17 cellular contexts compared by ENCODE assay signal in genomic region chr17:44397479-44398440, GRCh38. TPM values are rescaled to one million over a fixed set of nuclear protein-coding genes. Genes with fewer than 3 reads are reported as not detected.
A peak's percentile ranks its signal among the peaks of the same experiment; 100 is the strongest.
DNase-seq lines count a peak whose midpoint lies in the region; ATAC-seq and TF ChIP-seq lines count a peak whose summit lies in the region.
"Had no signal": no experiment of that assay in that cellular context is flagged by ENCODE, and none has a peak within 500 bp of the region (broad histone marks: within the 10 kb centered on the region; RNA-seq: fewer than 3 reads in every experiment).

No MANE protein-coding gene starts in this region.

- H3K36me3 ChIP-seq in neuronal stem cell (replicated peaks in 1 of 2; ENCODE audit: control insufficient read depth in 2 of 2, insufficient read depth in 2 of 2, low read length in 2 of 2) (peaks cover 43 to 79% of the 10 kb centered on the region in 2 donors), gastrocnemius medialis (peaks cover 0 to 47% of the 10 kb centered on the region in 2 donors)

- H4K8ac ChIP-seq in neuronal stem cell (ENCODE audit: low read depth, low read length): peak overlapping the region; percentile 29

- no peak overlapping the region for H3K4ac ChIP-seq in neuronal stem cell (ENCODE audit: low read length)

- H2BK5ac ChIP-seq in neuronal stem cell (ENCODE audit: low read length): no peak overlapping the region

- H3K23ac ChIP-seq in neuronal stem cell (ENCODE audit: low read depth, low read length, poor library complexity): peak overlapping the region; percentile 68

- TF ChIP-seq CTCF in activated CD8-positive, alpha-beta T cell treated with anti-CD3 and anti-CD28 coated beads for 36 hours (IDR thresholded peaks at IDR 0.05): no peak
- TF ChIP-seq CTCF in Calu3 (IDR thresholded peaks at IDR 0.05; ENCODE audit: unreplicated experiment): no peak
- TF ChIP-seq CTCF in choroid plexus epithelial cell (conservative IDR thresholded peaks at IDR 0.05; ENCODE audit: low read depth, low read length): no peak
- no peak for TF ChIP-seq CTCF in gastrocnemius medialis (IDR thresholded peaks at IDR 0.05 in 4 of 5, conservative IDR thresholded peaks at IDR 0.05 in 1 of 5)

- no peaks in the 10 kb centered on the region for H3K9me3 ChIP-seq in neuronal stem cell (replicated peaks in 1 of 2; ENCODE audit: control insufficient read depth in 2 of 2, insufficient read depth in 1 of 2, low read depth in 1 of 2, low read length in 2 of 2)
- H3K9me3 ChIP-seq in gastrocnemius medialis: no peaks in the 10 kb centered on the region
- H3K9me3 ChIP-seq: Peyer's patch had no signal

- intact Hi-C loops in activated CD8-positive, alpha-beta T cell treated with anti-CD3 and anti-CD28 coated beads for 36 hours (cut with micrococcal nuclease): no loop called here
- intact Hi-C loops in Calu3 (cut with micrococcal nuclease; ENCODE audit: unreplicated experiment): no loop called here
- intact Hi-C loops in gastrocnemius medialis (cut with DNase I; ENCODE audit: low total_unique reads): no loop called here

- in situ Hi-C loops in gastrocnemius medialis (cut with MboI; ENCODE audit: low sequenced_read_pairs in 4 of 4): no loop called here

- ATAC-seq in activated CD8-positive, alpha-beta T cell treated with anti-CD3 and anti-CD28 coated beads, Interleukin-2, amount 10 ng/mL, durations not matched to agents 7 days and 5 days: no peak
- no peak for ATAC-seq in activated CD8-positive, alpha-beta T cell treated with anti-CD3 and anti-CD28 coated beads for 36 hours
- ATAC-seq in gastrocnemius medialis: no peak

- no peak overlapping the region for H2BK15ac ChIP-seq in neuronal stem cell (ENCODE audit: low read length)

- no peak overlapping the region for H4K91ac ChIP-seq in neuronal stem cell (ENCODE audit: low read depth, low read length, poor library complexity)

- H3K4me3 Mint-ChIP-seq in activated CD8-positive, alpha-beta T cell treated with anti-CD3 and anti-CD28 coated beads, Interleukin-2, amount 10 ng/mL, durations not matched to agents 7 days and 5 days: no peak overlapping the region
- no peak overlapping the region for H3K4me3 Mint-ChIP-seq in activated CD8-positive, alpha-beta T cell treated with anti-CD3 and anti-CD28 coated beads for 36 hours
- no peak overlapping the region for H3K4me3 Mint-ChIP-seq in Calu3 (ENCODE audit: low read depth, unreplicated experiment)

- CTCF ChIA-PET in activated CD8-positive, alpha-beta T cell treated with anti-CD3 and anti-CD28 coated beads, Interleukin-2, amount 10 ng/mL, durations not matched to agents 7 days and 5 days (lab: Charles Lee): interaction anchor here (1.1 to 1.8 kb wide), 2 partner anchors 126 kb away, joined by 3 to 7 read pairs; no protein-coding TSS in a partner anchor
- CTCF ChIA-PET in activated CD8-positive, alpha-beta T cell treated with anti-CD3 and anti-CD28 coated beads for 36 hours (lab: Charles Lee): interaction anchor here (1.0 to 1.6 kb wide), 4 partner anchors 12 to 126 kb away, joined by 4 to 5 read pairs (median 4); partner anchors contain the start of gene FAM171A2
- CTCF ChIA-PET in Calu3 (lab: Charles Lee): interaction anchor here (0.7 to 0.8 kb wide), 2 partner anchors 48 to 126 kb away, joined by 3 to 4 read pairs; no protein-coding TSS in a partner anchor

- H3K9me3 Mint-ChIP-seq in activated CD8-positive, alpha-beta T cell treated with anti-CD3 and anti-CD28 coated beads, Interleukin-2, amount 10 ng/mL, durations not matched to agents 7 days and 5 days (ENCODE audit: insufficient read depth): no peaks in the 10 kb centered on the region
- H3K9me3 Mint-ChIP-seq in activated CD8-positive, alpha-beta T cell treated with anti-CD3 and anti-CD28 coated beads for 36 hours: no peaks in the 10 kb centered on the region
- H3K9me3 Mint-ChIP-seq in Calu3 (ENCODE audit: low read depth, unreplicated experiment): no peaks in the 10 kb centered on the region

- H3K27ac ChIP-seq in neuronal stem cell (replicated peaks; ENCODE audit: low read length) (no peak overlapping the region), gastrocnemius medialis (no peak overlapping the region)
- H3K27ac ChIP-seq: 22Rv1, Peyer's patch had no signal

- TF ChIP-seq POLR2A in gastrocnemius medialis (IDR thresholded peaks at IDR 0.05): no peak

- DNase-seq in activated CD8-positive, alpha-beta T cell treated with anti-CD3 and anti-CD28 coated beads, Interleukin-2, amount 10 ng/mL, durations not matched to agents 7 days and 5 days: no peak
- no peak for DNase-seq in activated CD8-positive, alpha-beta T cell treated with anti-CD3 and anti-CD28 coated beads for 36 hours
- DNase-seq in Calu3: no peak
- DNase-seq in choroid plexus epithelial cell (ENCODE audit: low read depth): peak; percentile 29
- DNase-seq in neuronal stem cell (ENCODE audit: low spot score): no peak
- DNase-seq in T1000 (lab: John Stamatoyannopoulos, UW): no peak
- no peak for DNase-seq in NCI-H1092 (lab: John Stamatoyannopoulos, UW)
- DNase-seq in gastrocnemius medialis: no peak
- DNase-seq: GOT3, Karpas-422, MM.1S, NCI-H187 treated with DMSO at 0.1 percent for 48 hours, NCI-H2171, NCI-H774, Peyer's patch, SHP77 treated with DMSO at 0.1 percent for 48 hours had no signal

- no peak overlapping the region for H2AK5ac ChIP-seq in neuronal stem cell (ENCODE audit: low read depth, low read length)

- POLR2A ChIA-PET in activated CD8-positive, alpha-beta T cell treated with anti-CD3 and anti-CD28 coated beads, Interleukin-2, amount 10 ng/mL, durations not matched to agents 7 days and 5 days (lab: Charles Lee): no interaction called here
- POLR2A ChIA-PET in activated CD8-positive, alpha-beta T cell treated with anti-CD3 and anti-CD28 coated beads for 36 hours (lab: Charles Lee): no interaction called here

- no peak overlapping the region for H3K18ac ChIP-seq in neuronal stem cell (ENCODE audit: low read length)

- peaks cover 39% of the 10 kb centered on the region for H3K36me3 Mint-ChIP-seq in activated CD8-positive, alpha-beta T cell treated with anti-CD3 and anti-CD28 coated beads, Interleukin-2, amount 10 ng/mL, durations not matched to agents 7 days and 5 days (ENCODE audit: low read depth)
- H3K36me3 Mint-ChIP-seq in activated CD8-positive, alpha-beta T cell treated with anti-CD3 and anti-CD28 coated beads for 36 hours (ENCODE audit: low read depth): peaks cover 28% of the 10 kb centered on the region
- peaks cover 40% of the 10 kb centered on the region for H3K36me3 Mint-ChIP-seq in Calu3 (ENCODE audit: insufficient read depth, unreplicated experiment)

- H3K27me3 ChIP-seq in neuronal stem cell (ENCODE audit: control insufficient read depth in 3 of 3, insufficient read depth in 3 of 3, low read depth in 1 of 3, low read length in 3 of 3): no peaks in the 10 kb centered on the region
- H3K27me3 ChIP-seq in gastrocnemius medialis: no peaks in the 10 kb centered on the region
- H3K27me3 ChIP-seq: Peyer's patch had no signal

- no CpG with 5 or more reads among the region's 8 CpGs for WGBS in neuronal stem cell (ENCODE audit: extremely low coverage in 2 of 2, insufficient read length in 2 of 2, insufficient replicate concordance in 1 of 2), 2 donors

- H3K4me1 Mint-ChIP-seq in activated CD8-positive, alpha-beta T cell treated with anti-CD3 and anti-CD28 coated beads, Interleukin-2, amount 10 ng/mL, durations not matched to agents 7 days and 5 days (ENCODE audit: low read depth): peaks cover 6% of the 10 kb centered on the region
- peaks cover 11% of the 10 kb centered on the region for H3K4me1 Mint-ChIP-seq in activated CD8-positive, alpha-beta T cell treated with anti-CD3 and anti-CD28 coated beads for 36 hours (ENCODE audit: low read depth)
- no peaks in the 10 kb centered on the region for H3K4me1 Mint-ChIP-seq in Calu3 (ENCODE audit: low read depth, unreplicated experiment)

- H3K79me1 ChIP-seq in neuronal stem cell (ENCODE audit: low read depth, low read length): peaks cover 4% of the 10 kb centered on the region

- peak overlapping the region; percentile 52 for H3K27ac Mint-ChIP-seq in activated CD8-positive, alpha-beta T cell treated with anti-CD3 and anti-CD28 coated beads, Interleukin-2, amount 10 ng/mL, durations not matched to agents 7 days and 5 days
- H3K27ac Mint-ChIP-seq in activated CD8-positive, alpha-beta T cell treated with anti-CD3 and anti-CD28 coated beads for 36 hours: no peak overlapping the region
- peak overlapping the region; percentile 16 for H3K27ac Mint-ChIP-seq in Calu3 (ENCODE audit: unreplicated experiment)

- H3K4me1 ChIP-seq in neuronal stem cell (ENCODE audit: control insufficient read depth in 2 of 2, insufficient read depth in 1 of 2, low read depth in 1 of 2, low read length in 2 of 2) (no peaks in the 10 kb centered on the region), gastrocnemius medialis (no peaks in the 10 kb centered on the region)
- H3K4me1 ChIP-seq: Peyer's patch had no signal

- H2AFZ ChIP-seq in neuronal stem cell (ENCODE audit: low read length): no peak overlapping the region

- no peak overlapping the region for H2BK12ac ChIP-seq in neuronal stem cell (ENCODE audit: low read length)

- no peaks in the 10 kb centered on the region for H3K27me3 Mint-ChIP-seq in activated CD8-positive, alpha-beta T cell treated with anti-CD3 and anti-CD28 coated beads, Interleukin-2, amount 10 ng/mL, durations not matched to agents 7 days and 5 days (ENCODE audit: low read depth)
- H3K27me3 Mint-ChIP-seq in activated CD8-positive, alpha-beta T cell treated with anti-CD3 and anti-CD28 coated beads for 36 hours: no peaks in the 10 kb centered on the region
- no peaks in the 10 kb centered on the region for H3K27me3 Mint-ChIP-seq in Calu3 (ENCODE audit: unreplicated experiment)

- H3K9ac ChIP-seq in neuronal stem cell (ENCODE audit: low read depth, low read length, poor library complexity): peak overlapping the region; percentile 22

- no TSS peak for BruUV-seq in Calu3 (replicated peaks; lab: Mats Ljungman, UMichigan)

- H3K4me3 ChIP-seq in choroid plexus epithelial cell (ENCODE audit: low read depth, low read length) (no peak overlapping the region), neuronal stem cell (ENCODE audit: low read length in 2 of 2) (peak overlapping the region in 1 of 2 donors; percentile 43), gastrocnemius medialis (no peak overlapping the region)
- H3K4me3 ChIP-seq: Peyer's patch had no signal

- no peak overlapping the region for H3K4me2 ChIP-seq in neuronal stem cell (ENCODE audit: insufficient read depth, low read length, poor library complexity, severe bottlenecking)

- no peak overlapping the region for H3K14ac ChIP-seq in neuronal stem cell (ENCODE audit: low read length)

- H2BK120ac ChIP-seq in neuronal stem cell (ENCODE audit: low read depth, low read length): no peak overlapping the region

RNA-seq across cellular contexts. Expression of gene ITGA2B, which starts 8.3 kb away (rescaled TPM):
- total RNA-seq in activated CD8-positive, alpha-beta T cell treated with anti-CD3 and anti-CD28 coated beads, Interleukin-2, amount 10 ng/mL, durations not matched to agents 7 days and 5 days: under 1 TPM; 0.39 to 0.82 TPM
- total RNA-seq in activated CD8-positive, alpha-beta T cell treated with anti-CD3 and anti-CD28 coated beads for 36 hours: 1 to 10 TPM; 1.1 to 1.7 TPM
- total RNA-seq in Calu3 (2022): 1.2 and 1.6 TPM in 2 replicates
- 6.4 TPM for polyA plus RNA-seq in neuronal stem cell (2013, experiment 1 of 2)
- 7.5 TPM for polyA plus RNA-seq in neuronal stem cell (2013, experiment 2 of 2)
- total RNA-seq in gastrocnemius medialis: under 1 TPM in 1 of 4 donors, not detected in 3; 0.33 TPM

RNA-seq across cellular contexts. Expression of gene FAM171A2, which starts 34.1 kb away (rescaled TPM):
- total RNA-seq in activated CD8-positive, alpha-beta T cell treated with anti-CD3 and anti-CD28 coated beads, Interleukin-2, amount 10 ng/mL, durations not matched to agents 7 days and 5 days: under 1 TPM; 0.37 to 0.45 TPM
- under 1 TPM; 0.43 to 0.78 TPM for total RNA-seq in activated CD8-positive, alpha-beta T cell treated with anti-CD3 and anti-CD28 coated beads for 36 hours
- 0.95 and 2.0 TPM in 2 replicates for total RNA-seq in Calu3 (2022)
- polyA plus RNA-seq in neuronal stem cell (2013, experiment 1 of 2): 34.5 TPM
- 33.1 TPM for polyA plus RNA-seq in neuronal stem cell (2013, experiment 2 of 2)
- under 1 TPM in 3 of 4 donors, not detected in 1; 0.10 to 0.47 (median 0.23) TPM for total RNA-seq in gastrocnemius medialis

RNA-seq across cellular contexts. Expression of gene GRN, which starts 52.7 kb away (rescaled TPM):
- total RNA-seq in activated CD8-positive, alpha-beta T cell treated with anti-CD3 and anti-CD28 coated beads, Interleukin-2, amount 10 ng/mL, durations not matched to agents 7 days and 5 days: 10 to 100 TPM; 45.6 to 46.7 TPM
- total RNA-seq in activated CD8-positive, alpha-beta T cell treated with anti-CD3 and anti-CD28 coated beads for 36 hours: 10 to 100 TPM; 34.8 to 35.5 TPM
- 376 and 480 TPM in 2 replicates for total RNA-seq in Calu3 (2022)
- polyA plus RNA-seq in neuronal stem cell (2013, experiment 1 of 2): 54.1 TPM
- 53.7 TPM for polyA plus RNA-seq in neuronal stem cell (2013, experiment 2 of 2)
- 100 to 1,000 TPM in 2 of 4 donors, 10 to 100 TPM in 2; 64.2 to 111 (median 87.1) TPM for total RNA-seq in gastrocnemius medialis
